Comparison of ENCODE assay signal across 11 cellular contexts in genomic region chr3:127254730-127255129, GRCh38. TPM values are rescaled to one million over a fixed set of nuclear protein-coding genes. Genes with fewer than 3 reads are reported as not detected.
DNase-seq lines count a peak whose midpoint lies in the region; ATAC-seq and TF ChIP-seq lines count a peak whose summit lies in the region.
"Had no signal": no experiment of that assay in that cellular context is flagged by ENCODE, and none has a peak within 500 bp of the region (broad histone marks: within the 10 kb centered on the region; RNA-seq: fewer than 3 reads in every experiment).

No MANE protein-coding gene starts in this region.

- CTCF ChIA-PET in Panc1 (lab: Charles Lee), result interaction anchor here (1.6 kb wide), 1 partner anchor 200 kb away, joined by 4 read pairs; no protein-coding TSS in a partner anchor

- H3K9me3 ChIP-seq in Panc1 (ENCODE audit: control insufficient read depth, insufficient read depth, low read depth, low read length), result peaks cover 9% of the 10 kb centered on the region
- no peaks in the 10 kb centered on the region for H3K9me3 ChIP-seq in suprapubic skin

- TF ChIP-seq POLR2A in GM18505 (IDR thresholded peaks at IDR 0.05; ENCODE audit: borderline replicate concordance, extremely low read depth, insufficient read depth, insufficient read length) (no peak), suprapubic skin (IDR thresholded peaks at IDR 0.05) (no peak)

- WGBS in suprapubic skin, result 43% methylated on average over 9 of the region's 9 CpGs

- no TSS peak for BruUV-seq in Panc1 (replicated peaks; lab: Mats Ljungman, UMichigan)

- intact Hi-C loops in Panc1 (cut with micrococcal nuclease; ENCODE audit: unreplicated experiment), result loop anchor here (10.0 kb wide), 1 partner anchor 200 kb away; no protein-coding TSS in a partner anchor

- ATAC-seq in Panc1 (peak; percentile 86), GM18505 (IDR thresholded peaks at IDR 0.05; ENCODE audit: unreplicated experiment) (no peak)
- ATAC-seq: natural killer cell treated with Interleukin-12 subunit alpha and Interleukin-12 subunit beta and Interleukin-15 and Interleukin-18, amount 100 ng/mL, for 72 hours had no signal

- POLR2A ChIA-PET in Panc1 (lab: Charles Lee), result no interaction called here

- DNase-seq in ACHN, result peak; percentile 8
- DNase-seq in Panc1 (ENCODE audit: low read depth, low spot score), result no peak
- peak; percentile 35 for DNase-seq in iPS-NIHi11 (ENCODE audit: low spot score)
- DNase-seq in C1 segment of cervical spinal cord (lab: John Stamatoyannopoulos, UW), result no peak
- DNase-seq in suprapubic skin (ENCODE audit: low spot score in 2 of 2), result no peak
- DNase-seq in NCI-H1436 (lab: John Stamatoyannopoulos, UW), result no peak
- DNase-seq: activated naive CD4-positive, alpha-beta T cell treated with anti-CD3 and anti-CD28 coated beads for 36 hours; T-helper 1 cell had no signal

- no peak overlapping the region for H3K4me3 ChIP-seq in Panc1 (ENCODE audit: low read depth in 2 of 2, low read length in 2 of 2)
- no peak overlapping the region for H3K4me3 ChIP-seq in suprapubic skin

- H3K27me3 ChIP-seq in Panc1 (ENCODE audit: control insufficient read depth, insufficient read depth, low read length) (no peaks in the 10 kb centered on the region; the same call in 1 of the 2 replicates), suprapubic skin (peaks cover 6% of the 10 kb centered on the region)

- TF ChIP-seq EP300 in suprapubic skin (IDR thresholded peaks at IDR 0.05), result no peak

- no peaks in the 10 kb centered on the region for H3K36me3 ChIP-seq in Panc1 (ENCODE audit: control insufficient read depth, insufficient read depth, low read length)
- no peaks in the 10 kb centered on the region for H3K36me3 ChIP-seq in suprapubic skin

- in situ Hi-C loops in ACHN (cut with HindIII; ENCODE audit: low pct_ligation_motif_present, low pct_unique_long_range_greater_than_20kb, low sequenced_read_pairs), result no loop called here
- in situ Hi-C loops in Panc1 (cut with HindIII; ENCODE audit: low pct_unique_long_range_greater_than_20kb, low sequenced_read_pairs), result no loop called here

- H3K4me1 ChIP-seq in Panc1 (ENCODE audit: control insufficient read depth, insufficient read depth, low read length) (no peaks in the 10 kb centered on the region), suprapubic skin (no peaks in the 10 kb centered on the region)

- H3K27ac ChIP-seq in Panc1 (ENCODE audit: low read length), result no peak overlapping the region
- H3K27ac ChIP-seq in suprapubic skin, result no peak overlapping the region

- TF ChIP-seq CTCF in GM12872 (IDR thresholded peaks at IDR 0.05; ENCODE audit: insufficient read depth, low read depth, low read length) (peak; percentile 36; the same call in 1 of the 3 replicates), Panc1 (IDR thresholded peaks at IDR 0.05) (no peak), suprapubic skin (IDR thresholded peaks at IDR 0.05) (peak in 1 of 2 donors; percentile 6)

RNA-seq across cellular contexts. Expression of gene PRR20G, which starts 33.1 kb away (rescaled TPM):
- total RNA-seq in Panc1 (2021; ENCODE audit: unreplicated experiment), result not detected
- polyA plus RNA-seq in Panc1 (2012; ENCODE audit: insufficient read length), result not detected
- total RNA-seq in suprapubic skin, result not detected
- total RNA-seq: activated naive CD4-positive, alpha-beta T cell treated with anti-CD3 and anti-CD28 coated beads for 36 hours; natural killer cell treated with Interleukin-12 subunit alpha and Interleukin-12 subunit beta and Interleukin-15 and Interleukin-18, amount 100 ng/mL, for 72 hours had no signal

Comparison
In these comparisons a context has a peak if more than half of its experiments do, and no peak if none do; other contexts are left out.
1. DNase-seq: peak in ACHN (single experiment) and iPS-NIHi11 (single experiment); none in Panc1 (single experiment), C1 segment of cervical spinal cord (0 of 14), suprapubic skin (0 of 2) and NCI-H1436 (single experiment).